In the genomic region with DNA sequence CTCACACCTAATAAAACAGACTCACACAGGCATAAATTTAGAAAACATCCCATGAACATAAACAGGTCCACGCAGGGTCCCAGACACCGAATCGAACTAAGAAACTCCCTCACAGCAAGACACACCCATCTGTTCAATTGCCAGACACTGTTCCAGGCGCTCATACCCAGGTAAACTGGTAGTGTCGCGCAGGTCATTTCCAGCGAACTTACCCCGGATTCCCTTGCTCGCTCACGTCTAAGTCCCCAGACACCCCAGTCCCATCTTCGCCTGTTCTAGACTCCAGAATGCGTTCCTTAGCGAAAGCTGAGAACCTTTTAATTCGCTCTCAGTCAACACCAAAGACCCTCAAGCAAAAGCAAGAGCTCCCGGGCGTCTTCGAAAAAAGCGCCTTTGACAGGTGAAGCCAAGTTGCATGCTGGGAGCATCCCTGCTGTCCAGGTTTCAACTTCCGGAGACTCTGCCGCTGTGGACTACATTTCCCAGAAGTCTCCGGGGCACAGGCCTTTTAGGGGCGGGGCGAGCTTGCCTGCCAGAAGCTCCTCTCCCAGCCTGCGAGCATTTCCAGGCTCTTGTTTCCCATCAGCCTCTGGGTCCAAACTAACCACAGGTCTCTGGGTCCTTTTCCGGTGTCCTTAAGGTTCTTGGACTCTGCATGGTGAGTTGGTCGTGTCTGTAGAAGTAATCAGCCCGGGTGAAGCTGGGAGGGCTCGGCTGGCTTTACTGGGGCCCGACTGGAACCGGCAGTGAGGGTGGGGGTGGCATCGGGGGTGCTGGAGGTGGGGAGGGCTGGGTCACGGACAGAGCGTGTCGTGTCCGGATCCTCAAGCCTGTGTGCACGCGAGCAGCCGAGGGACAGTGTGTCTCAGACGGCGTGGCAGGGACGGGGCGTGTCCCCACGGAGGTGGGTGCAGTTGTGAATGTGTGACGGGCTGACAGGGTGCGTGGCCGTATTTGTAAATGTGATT, we compare ENCODE assay signal across 1 cellular context.
TF ChIP-seq lines count a peak whose summit lies in the region.

A gene (plus strand): TSS at position 535 of the 968 bp plus-strand sequence. CDS start 6,184 bp downstream, outside the sequence.

TF ChIP-seq in GM12878, 131 proteins besides CTCF, POLR2A, EP300 and RAD21 (continued from another document):
- TF ChIP-seq, protein P1, sequence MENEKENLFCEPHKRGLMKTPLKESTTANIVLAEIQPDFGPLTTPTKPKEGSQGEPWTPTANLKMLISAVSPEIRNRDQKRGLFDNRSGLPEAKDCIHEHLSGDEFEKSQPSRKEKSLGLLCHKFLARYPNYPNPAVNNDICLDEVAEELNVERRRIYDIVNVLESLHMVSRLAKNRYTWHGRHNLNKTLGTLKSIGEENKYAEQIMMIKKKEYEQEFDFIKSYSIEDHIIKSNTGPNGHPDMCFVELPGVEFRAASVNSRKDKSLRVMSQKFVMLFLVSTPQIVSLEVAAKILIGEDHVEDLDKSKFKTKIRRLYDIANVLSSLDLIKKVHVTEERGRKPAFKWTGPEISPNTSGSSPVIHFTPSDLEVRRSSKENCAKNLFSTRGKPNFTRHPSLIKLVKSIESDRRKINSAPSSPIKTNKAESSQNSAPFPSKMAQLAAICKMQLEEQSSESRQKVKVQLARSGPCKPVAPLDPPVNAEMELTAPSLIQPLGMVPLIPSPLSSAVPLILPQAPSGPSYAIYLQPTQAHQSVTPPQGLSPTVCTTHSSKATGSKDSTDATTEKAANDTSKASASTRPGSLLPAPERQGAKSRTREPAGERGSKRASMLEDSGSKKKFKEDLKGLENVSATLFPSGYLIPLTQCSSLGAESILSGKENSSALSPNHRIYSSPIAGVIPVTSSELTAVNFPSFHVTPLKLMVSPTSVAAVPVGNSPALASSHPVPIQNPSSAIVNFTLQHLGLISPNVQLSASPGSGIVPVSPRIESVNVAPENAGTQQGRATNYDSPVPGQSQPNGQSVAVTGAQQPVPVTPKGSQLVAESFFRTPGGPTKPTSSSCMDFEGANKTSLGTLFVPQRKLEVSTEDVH (IDR thresholded peaks at IDR 0.05; ENCODE audit: low read depth, partially characterized antibody), result no peak
- TF ChIP-seq, protein P2, sequence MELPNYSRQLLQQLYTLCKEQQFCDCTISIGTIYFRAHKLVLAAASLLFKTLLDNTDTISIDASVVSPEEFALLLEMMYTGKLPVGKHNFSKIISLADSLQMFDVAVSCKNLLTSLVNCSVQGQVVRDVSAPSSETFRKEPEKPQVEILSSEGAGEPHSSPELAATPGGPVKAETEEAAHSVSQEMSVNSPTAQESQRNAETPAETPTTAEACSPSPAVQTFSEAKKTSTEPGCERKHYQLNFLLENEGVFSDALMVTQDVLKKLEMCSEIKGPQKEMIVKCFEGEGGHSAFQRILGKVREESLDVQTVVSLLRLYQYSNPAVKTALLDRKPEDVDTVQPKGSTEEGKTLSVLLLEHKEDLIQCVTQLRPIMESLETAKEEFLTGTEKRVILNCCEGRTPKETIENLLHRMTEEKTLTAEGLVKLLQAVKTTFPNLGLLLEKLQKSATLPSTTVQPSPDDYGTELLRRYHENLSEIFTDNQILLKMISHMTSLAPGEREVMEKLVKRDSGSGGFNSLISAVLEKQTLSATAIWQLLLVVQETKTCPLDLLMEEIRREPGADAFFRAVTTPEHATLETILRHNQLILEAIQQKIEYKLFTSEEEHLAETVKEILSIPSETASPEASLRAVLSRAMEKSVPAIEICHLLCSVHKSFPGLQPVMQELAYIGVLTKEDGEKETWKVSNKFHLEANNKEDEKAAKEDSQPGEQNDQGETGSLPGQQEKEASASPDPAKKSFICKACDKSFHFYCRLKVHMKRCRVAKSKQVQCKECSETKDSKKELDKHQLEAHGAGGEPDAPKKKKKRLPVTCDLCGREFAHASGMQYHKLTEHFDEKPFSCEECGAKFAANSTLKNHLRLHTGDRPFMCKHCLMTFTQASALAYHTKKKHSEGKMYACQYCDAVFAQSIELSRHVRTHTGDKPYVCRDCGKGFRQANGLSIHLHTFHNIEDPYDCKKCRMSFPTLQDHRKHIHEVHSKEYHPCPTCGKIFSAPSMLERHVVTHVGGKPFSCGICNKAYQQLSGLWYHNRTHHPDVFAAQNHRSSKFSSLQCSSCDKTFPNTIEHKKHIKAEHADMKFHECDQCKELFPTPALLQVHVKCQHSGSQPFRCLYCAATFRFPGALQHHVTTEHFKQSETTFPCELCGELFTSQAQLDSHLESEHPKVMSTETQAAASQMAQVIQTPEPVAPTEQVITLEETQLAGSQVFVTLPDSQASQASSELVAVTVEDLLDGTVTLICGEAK (IDR thresholded peaks at IDR 0.05; ENCODE audit: borderline replicate concordance), result peak; percentile 66; the same call in 1 of the 2 replicates
- TF ChIP-seq EED (IDR thresholded peaks at IDR 0.05; ENCODE audit: low read depth) (no peak), ZNF384 (IDR thresholded peaks at IDR 0.05; ENCODE audit: borderline replicate concordance, low read depth, low read length) (no peak), IKZF1 (conservative IDR thresholded peaks at IDR 0.05) (peak; percentile 65; the same call in 1 of the 2 replicates), YY1 (IDR thresholded peaks at IDR 0.05; ENCODE audit: low read depth, low read length) (peak; percentile 45), RELA (IDR thresholded peaks at IDR 0.05; ENCODE audit: borderline replicate concordance, partially characterized antibody) (peak; percentile 67), SIX5 (IDR thresholded peaks at IDR 0.05; ENCODE audit: low read depth, low read length, severe bottlenecking) (peak; percentile 84), GABPA (IDR thresholded peaks at IDR 0.05; ENCODE audit: low read depth) (peak; percentile 83), SIN3A (IDR thresholded peaks at IDR 0.05; ENCODE audit: low read depth, low read length) (no peak), NR2C1 (IDR thresholded peaks at IDR 0.05) (peak; percentile 55), SMARCA5 (IDR thresholded peaks at IDR 0.05) (no peak), CREM (IDR thresholded peaks at IDR 0.05; ENCODE audit: low read depth) (peak; percentile 25; the same call in 1 of the 2 replicates), BACH1 (IDR thresholded peaks at IDR 0.05; ENCODE audit: borderline replicate concordance) (no peak), EGR1 (IDR thresholded peaks at IDR 0.05; ENCODE audit: borderline replicate concordance in 1 of 2, low read depth in 2 of 2, low read length in 2 of 2) (0 out of 3 replicates have a peak, but pooled peaks of 1 of the 2 experiments have one; percentile 23)
- TF ChIP-seq, protein P3, sequence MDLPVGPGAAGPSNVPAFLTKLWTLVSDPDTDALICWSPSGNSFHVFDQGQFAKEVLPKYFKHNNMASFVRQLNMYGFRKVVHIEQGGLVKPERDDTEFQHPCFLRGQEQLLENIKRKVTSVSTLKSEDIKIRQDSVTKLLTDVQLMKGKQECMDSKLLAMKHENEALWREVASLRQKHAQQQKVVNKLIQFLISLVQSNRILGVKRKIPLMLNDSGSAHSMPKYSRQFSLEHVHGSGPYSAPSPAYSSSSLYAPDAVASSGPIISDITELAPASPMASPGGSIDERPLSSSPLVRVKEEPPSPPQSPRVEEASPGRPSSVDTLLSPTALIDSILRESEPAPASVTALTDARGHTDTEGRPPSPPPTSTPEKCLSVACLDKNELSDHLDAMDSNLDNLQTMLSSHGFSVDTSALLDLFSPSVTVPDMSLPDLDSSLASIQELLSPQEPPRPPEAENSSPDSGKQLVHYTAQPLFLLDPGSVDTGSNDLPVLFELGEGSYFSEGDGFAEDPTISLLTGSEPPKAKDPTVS (IDR thresholded peaks at IDR 0.05; ENCODE audit: low read depth, low read length), result no peak
- TF ChIP-seq, protein P4, sequence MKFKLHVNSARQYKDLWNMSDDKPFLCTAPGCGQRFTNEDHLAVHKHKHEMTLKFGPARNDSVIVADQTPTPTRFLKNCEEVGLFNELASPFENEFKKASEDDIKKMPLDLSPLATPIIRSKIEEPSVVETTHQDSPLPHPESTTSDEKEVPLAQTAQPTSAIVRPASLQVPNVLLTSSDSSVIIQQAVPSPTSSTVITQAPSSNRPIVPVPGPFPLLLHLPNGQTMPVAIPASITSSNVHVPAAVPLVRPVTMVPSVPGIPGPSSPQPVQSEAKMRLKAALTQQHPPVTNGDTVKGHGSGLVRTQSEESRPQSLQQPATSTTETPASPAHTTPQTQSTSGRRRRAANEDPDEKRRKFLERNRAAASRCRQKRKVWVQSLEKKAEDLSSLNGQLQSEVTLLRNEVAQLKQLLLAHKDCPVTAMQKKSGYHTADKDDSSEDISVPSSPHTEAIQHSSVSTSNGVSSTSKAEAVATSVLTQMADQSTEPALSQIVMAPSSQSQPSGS (IDR thresholded peaks at IDR 0.05; ENCODE audit: low read length), result no peak
- TF ChIP-seq, protein P5, sequence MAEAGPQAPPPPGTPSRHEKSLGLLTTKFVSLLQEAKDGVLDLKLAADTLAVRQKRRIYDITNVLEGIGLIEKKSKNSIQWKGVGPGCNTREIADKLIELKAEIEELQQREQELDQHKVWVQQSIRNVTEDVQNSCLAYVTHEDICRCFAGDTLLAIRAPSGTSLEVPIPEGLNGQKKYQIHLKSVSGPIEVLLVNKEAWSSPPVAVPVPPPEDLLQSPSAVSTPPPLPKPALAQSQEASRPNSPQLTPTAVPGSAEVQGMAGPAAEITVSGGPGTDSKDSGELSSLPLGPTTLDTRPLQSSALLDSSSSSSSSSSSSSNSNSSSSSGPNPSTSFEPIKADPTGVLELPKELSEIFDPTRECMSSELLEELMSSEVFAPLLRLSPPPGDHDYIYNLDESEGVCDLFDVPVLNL (IDR thresholded peaks at IDR 0.05; ENCODE audit: low read depth, low read length), result peak; percentile 61; the same call in 1 of the 2 replicates
